ENCODE assay signal across 1 cellular context in the genomic region with DNA sequence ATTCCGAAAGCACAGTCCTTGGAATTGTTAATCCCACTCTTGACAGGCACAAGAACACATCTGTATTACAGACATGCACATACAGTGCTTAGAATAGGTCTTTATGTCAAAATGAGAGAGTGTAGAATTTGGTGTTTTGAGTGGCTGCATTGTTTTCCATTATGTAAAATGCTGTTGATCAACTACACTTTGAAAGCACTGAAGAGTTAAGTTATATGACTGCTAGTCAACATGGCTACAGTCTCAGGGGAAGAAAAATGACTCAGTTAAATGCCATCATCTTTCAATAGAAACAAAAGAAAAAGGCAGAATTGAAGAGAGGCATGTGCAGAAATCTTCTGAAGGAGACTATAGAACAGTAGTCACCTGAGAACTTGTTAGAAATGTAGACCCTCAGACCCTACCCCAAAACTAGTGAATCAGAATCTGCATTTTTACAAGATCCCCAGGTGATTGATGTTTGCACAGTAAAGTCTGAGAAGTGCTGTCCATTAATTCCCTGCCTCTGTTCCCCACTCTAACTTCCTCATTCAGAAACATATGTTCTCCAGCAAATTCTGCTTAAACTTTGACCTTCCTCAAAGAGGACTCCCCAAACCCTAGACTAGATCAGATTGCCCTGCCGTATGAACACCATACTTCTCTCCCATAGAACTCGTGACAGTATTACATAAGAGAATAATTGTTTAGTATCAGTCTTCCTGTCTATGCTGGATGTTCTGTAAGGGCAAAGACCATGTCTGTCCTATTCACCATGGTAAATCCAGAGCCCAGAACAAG.
TF ChIP-seq lines count a peak whose summit lies in the region.

No MANE protein-coding gene starts in this region.

TF ChIP-seq in GM23338, 12 proteins besides CTCF, POLR2A, EP300 and RAD21:
- TF ChIP-seq, protein P1, sequence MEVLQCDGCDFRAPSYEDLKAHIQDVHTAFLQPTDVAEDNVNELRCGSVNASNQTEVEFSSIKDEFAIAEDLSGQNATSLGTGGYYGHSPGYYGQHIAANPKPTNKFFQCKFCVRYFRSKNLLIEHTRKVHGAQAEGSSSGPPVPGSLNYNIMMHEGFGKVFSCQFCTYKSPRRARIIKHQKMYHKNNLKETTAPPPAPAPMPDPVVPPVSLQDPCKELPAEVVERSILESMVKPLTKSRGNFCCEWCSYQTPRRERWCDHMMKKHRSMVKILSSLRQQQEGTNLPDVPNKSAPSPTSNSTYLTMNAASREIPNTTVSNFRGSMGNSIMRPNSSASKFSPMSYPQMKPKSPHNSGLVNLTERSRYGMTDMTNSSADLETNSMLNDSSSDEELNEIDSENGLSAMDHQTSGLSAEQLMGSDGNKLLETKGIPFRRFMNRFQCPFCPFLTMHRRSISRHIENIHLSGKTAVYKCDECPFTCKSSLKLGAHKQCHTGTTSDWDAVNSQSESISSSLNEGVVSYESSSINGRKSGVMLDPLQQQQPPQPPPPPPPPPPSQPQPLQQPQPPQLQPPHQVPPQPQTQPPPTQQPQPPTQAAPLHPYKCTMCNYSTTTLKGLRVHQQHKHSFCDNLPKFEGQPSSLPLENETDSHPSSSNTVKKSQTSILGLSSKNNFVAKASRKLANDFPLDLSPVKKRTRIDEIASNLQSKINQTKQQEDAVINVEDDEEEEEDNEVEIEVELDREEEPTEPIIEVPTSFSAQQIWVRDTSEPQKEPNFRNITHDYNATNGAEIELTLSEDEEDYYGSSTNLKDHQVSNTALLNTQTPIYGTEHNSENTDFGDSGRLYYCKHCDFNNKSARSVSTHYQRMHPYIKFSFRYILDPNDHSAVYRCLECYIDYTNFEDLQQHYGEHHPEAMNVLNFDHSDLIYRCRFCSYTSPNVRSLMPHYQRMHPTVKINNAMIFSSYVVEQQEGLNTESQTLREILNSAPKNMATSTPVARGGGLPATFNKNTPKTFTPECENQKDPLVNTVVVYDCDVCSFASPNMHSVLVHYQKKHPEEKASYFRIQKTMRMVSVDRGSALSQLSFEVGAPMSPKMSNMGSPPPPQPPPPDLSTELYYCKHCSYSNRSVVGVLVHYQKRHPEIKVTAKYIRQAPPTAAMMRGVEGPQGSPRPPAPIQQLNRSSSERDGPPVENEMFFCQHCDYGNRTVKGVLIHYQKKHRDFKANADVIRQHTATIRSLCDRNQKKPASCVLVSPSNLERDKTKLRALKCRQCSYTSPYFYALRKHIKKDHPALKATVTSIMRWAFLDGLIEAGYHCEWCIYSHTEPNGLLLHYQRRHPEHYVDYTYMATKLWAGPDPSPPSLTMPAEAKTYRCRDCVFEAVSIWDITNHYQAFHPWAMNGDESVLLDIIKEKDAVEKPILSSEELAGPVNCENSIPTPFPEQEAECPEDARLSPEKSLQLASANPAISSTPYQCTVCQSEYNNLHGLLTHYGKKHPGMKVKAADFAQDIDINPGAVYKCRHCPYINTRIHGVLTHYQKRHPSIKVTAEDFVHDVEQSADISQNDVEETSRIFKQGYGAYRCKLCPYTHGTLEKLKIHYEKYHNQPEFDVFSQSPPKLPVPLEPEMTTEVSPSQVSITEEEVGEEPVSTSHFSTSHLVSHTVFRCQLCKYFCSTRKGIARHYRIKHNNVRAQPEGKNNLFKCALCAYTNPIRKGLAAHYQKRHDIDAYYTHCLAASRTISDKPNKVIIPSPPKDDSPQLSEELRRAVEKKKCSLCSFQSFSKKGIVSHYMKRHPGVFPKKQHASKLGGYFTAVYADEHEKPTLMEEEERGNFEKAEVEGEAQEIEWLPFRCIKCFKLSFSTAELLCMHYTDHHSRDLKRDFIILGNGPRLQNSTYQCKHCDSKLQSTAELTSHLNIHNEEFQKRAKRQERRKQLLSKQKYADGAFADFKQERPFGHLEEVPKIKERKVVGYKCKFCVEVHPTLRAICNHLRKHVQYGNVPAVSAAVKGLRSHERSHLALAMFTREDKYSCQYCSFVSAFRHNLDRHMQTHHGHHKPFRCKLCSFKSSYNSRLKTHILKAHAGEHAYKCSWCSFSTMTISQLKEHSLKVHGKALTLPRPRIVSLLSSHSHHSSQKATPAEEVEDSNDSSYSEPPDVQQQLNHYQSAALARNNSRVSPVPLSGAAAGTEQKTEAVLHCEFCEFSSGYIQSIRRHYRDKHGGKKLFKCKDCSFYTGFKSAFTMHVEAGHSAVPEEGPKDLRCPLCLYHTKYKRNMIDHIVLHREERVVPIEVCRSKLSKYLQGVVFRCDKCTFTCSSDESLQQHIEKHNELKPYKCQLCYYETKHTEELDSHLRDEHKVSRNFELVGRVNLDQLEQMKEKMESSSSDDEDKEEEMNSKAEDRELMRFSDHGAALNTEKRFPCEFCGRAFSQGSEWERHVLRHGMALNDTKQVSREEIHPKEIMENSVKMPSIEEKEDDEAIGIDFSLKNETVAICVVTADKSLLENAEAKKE (CRISPR knock-in tag; IDR thresholded peaks at IDR 0.05) = no peak
- TF ChIP-seq EZH2 (IDR thresholded peaks at IDR 0.05; ENCODE audit: low read depth, unreplicated experiment) (no peak), STAT1 (IDR thresholded peaks at IDR 0.05; ENCODE audit: unreplicated experiment) (no peak), ZNF114 (CRISPR knock-in tag; IDR thresholded peaks at IDR 0.05) (no peak), NANOG (IDR thresholded peaks at IDR 0.05; ENCODE audit: borderline replicate concordance) (no peak), POLR2AphosphoS5 (IDR thresholded peaks at IDR 0.05; ENCODE audit: low read depth) (no peak)
- TF ChIP-seq, protein P2, sequence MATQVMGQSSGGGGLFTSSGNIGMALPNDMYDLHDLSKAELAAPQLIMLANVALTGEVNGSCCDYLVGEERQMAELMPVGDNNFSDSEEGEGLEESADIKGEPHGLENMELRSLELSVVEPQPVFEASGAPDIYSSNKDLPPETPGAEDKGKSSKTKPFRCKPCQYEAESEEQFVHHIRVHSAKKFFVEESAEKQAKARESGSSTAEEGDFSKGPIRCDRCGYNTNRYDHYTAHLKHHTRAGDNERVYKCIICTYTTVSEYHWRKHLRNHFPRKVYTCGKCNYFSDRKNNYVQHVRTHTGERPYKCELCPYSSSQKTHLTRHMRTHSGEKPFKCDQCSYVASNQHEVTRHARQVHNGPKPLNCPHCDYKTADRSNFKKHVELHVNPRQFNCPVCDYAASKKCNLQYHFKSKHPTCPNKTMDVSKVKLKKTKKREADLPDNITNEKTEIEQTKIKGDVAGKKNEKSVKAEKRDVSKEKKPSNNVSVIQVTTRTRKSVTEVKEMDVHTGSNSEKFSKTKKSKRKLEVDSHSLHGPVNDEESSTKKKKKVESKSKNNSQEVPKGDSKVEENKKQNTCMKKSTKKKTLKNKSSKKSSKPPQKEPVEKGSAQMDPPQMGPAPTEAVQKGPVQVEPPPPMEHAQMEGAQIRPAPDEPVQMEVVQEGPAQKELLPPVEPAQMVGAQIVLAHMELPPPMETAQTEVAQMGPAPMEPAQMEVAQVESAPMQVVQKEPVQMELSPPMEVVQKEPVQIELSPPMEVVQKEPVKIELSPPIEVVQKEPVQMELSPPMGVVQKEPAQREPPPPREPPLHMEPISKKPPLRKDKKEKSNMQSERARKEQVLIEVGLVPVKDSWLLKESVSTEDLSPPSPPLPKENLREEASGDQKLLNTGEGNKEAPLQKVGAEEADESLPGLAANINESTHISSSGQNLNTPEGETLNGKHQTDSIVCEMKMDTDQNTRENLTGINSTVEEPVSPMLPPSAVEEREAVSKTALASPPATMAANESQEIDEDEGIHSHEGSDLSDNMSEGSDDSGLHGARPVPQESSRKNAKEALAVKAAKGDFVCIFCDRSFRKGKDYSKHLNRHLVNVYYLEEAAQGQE (IDR thresholded peaks at IDR 0.05; ENCODE audit: unreplicated experiment) = no peak
TF ChIP-seq in GM23338: peak in this region for 0.
